In genomic region chr14:105080161-105080560, GRCh38 we compare ENCODE assay signal across 2 cellular contexts.
TF ChIP-seq lines count a peak whose summit lies in the region.

No MANE protein-coding gene starts in this region.

TF ChIP-seq in A549, 52 proteins besides CTCF, POLR2A, EP300 and RAD21:
- TF ChIP-seq HES2 (IDR thresholded peaks at IDR 0.05) (no peak), BHLHE40 (IDR thresholded peaks at IDR 0.05; ENCODE audit: low read depth, low read length) (no peak), ATOH8 (CRISPR knock-in tag; IDR thresholded peaks at IDR 0.05; ENCODE audit: low read depth) (no peak), HEYL (CRISPR knock-in tag; IDR thresholded peaks at IDR 0.05) (no peak), MYC (IDR thresholded peaks at IDR 0.05; ENCODE audit: borderline replicate concordance, low read length) (no peak), MAFK (IDR thresholded peaks at IDR 0.05; ENCODE audit: partially characterized antibody) (no peak), REST (IDR thresholded peaks at IDR 0.05) (no peak), HOXB13 (CRISPR knock-in tag; IDR thresholded peaks at IDR 0.05; ENCODE audit: low read depth) (no peak)

TF ChIP-seq in GM12878, 131 proteins besides CTCF, POLR2A, EP300 and RAD21:
- peak; percentile 75 for TF ChIP-seq BCL3 (IDR thresholded peaks at IDR 0.05; ENCODE audit: borderline replicate concordance, insufficient read depth, low read depth, low read length, poor library complexity, severe bottlenecking)
- no peak for TF ChIP-seq SMAD5 (IDR thresholded peaks at IDR 0.05; ENCODE audit: low read depth)
- TF ChIP-seq PBX3 (IDR thresholded peaks at IDR 0.05; ENCODE audit: insufficient replicate concordance, low read depth, low read length): peak; percentile 28
- no peak for TF ChIP-seq USF2 (IDR thresholded peaks at IDR 0.05; ENCODE audit: borderline replicate concordance, low read depth, low read length)
- no peak for TF ChIP-seq CREM (IDR thresholded peaks at IDR 0.05; ENCODE audit: low read depth)
